Comparison of ENCODE assay signal across 3 cellular contexts in the genomic region with DNA sequence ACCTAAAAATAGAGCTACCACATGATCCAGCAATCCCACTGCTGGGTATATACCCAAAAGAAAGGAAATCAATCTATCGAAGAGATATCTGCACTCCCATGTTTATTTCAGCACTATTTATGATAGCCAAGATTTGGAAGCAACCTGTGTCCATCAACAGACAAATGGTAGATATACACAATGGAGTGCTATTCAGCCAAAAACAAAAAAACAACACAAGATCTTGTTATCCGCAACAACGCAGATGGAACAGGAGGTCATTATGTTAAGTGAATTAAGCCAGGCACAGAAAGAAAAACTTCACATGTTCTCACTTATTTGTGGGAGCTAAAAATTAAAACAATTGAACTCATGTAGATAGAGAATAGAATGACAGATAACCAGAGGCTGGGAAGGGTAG. TPM values are rescaled to one million over a fixed set of nuclear protein-coding genes. Genes with fewer than 3 reads are reported as not detected.
"Had no signal": no experiment of that assay in that cellular context is flagged by ENCODE, and none has a peak within 500 bp of the region (broad histone marks: within the 10 kb centered on the region; RNA-seq: fewer than 3 reads in every experiment).

No MANE protein-coding gene starts in this region.

RNA-seq across cellular contexts. Expression of gene TCP11, which starts 2.9 kb away (rescaled TPM):
- total RNA-seq: M059J, MCF 10A, NCI-H460 had no signal
